21 cellular contexts compared by ENCODE assay signal in the genomic region with DNA sequence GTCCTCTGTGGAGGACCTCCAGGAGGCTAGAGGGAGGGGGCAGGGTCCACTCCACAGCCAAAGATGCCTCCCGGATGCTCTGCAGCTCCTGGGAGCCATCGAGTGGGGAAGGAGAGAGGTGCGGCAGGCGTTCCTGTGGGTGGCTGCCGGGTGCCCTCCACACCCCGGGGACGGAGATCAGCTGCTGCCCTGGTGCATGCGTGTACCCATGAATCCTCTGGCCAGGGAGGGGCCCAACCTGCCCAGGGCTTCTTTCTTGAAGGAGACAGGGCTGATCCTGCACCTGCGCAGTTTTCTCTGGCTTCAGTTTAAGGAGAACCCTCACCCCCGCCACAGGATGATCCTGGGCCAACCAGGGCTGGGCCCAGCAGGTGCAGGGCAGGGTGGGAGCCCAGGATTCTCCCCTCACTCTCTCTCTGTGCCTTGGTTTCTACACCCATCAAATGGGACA. TPM values are rescaled to one million over a fixed set of nuclear protein-coding genes. Genes with fewer than 3 reads are reported as not detected.
A peak's percentile ranks its signal among the peaks of the same experiment; 100 is the strongest.
DNase-seq lines count a peak whose midpoint lies in the region; ATAC-seq and TF ChIP-seq lines count a peak whose summit lies in the region.
"Had no signal": no experiment of that assay in that cellular context is flagged by ENCODE, and none has a peak within 500 bp of the region (broad histone marks: within the 10 kb centered on the region; RNA-seq: fewer than 3 reads in every experiment).

No MANE protein-coding gene starts in this region.

- H3K27ac ChIP-seq in OCI-LY3 (ENCODE audit: low read length), result no peak overlapping the region
- no peak overlapping the region for H3K27ac ChIP-seq in psoas muscle
- H3K27ac ChIP-seq: neutrophil, PC-9, right lobe of liver, SK-N-MC had no signal

- no peak overlapping the region for H2AFZ ChIP-seq in OCI-LY3 (ENCODE audit: low read depth, low read length)
- H2AFZ ChIP-seq: PC-9 had no signal

- H3K4me1 ChIP-seq in ES-I3 (ENCODE audit: insufficient read depth, low read length) (no peaks in the 10 kb centered on the region), OCI-LY3 (ENCODE audit: low read length) (peaks cover 13% of the 10 kb centered on the region), psoas muscle (no peaks in the 10 kb centered on the region)
- H3K4me1 ChIP-seq: right lobe of liver had no signal

- WGBS in psoas muscle, 3 donors, result 71 to 92% (median 72%) methylated on average over 10 of the region's 10 CpGs

- no peaks in the 10 kb centered on the region for H4K20me1 ChIP-seq in OCI-LY3 (ENCODE audit: insufficient read depth, low read length)

- H3K27me3 Mint-ChIP-seq in naive thymus-derived CD8-positive, alpha-beta T cell, result peaks cover 0 to 2% (median 0%) of the 10 kb centered on the region in 5 donors

- peak overlapping the region; percentile 69; the same call in 1 of the 2 replicates for H3K9ac ChIP-seq in ES-I3 (ENCODE audit: low read depth, low read length)
- peak overlapping the region; percentile 59; the same call in 1 of the 2 replicates for H3K9ac ChIP-seq in OCI-LY3 (ENCODE audit: low read length)

- peak overlapping the region; percentile 75 for H3K4me3 ChIP-seq in OCI-LY3 (ENCODE audit: low read length)
- no peak overlapping the region for H3K4me3 ChIP-seq in psoas muscle
- H3K4me3 ChIP-seq: PC-9, right lobe of liver, SK-N-MC had no signal

- no peaks in the 10 kb centered on the region for H3K36me3 ChIP-seq in ES-I3 (ENCODE audit: insufficient read depth, low read length)
- no peaks in the 10 kb centered on the region for H3K36me3 ChIP-seq in OCI-LY3 (replicated peaks; ENCODE audit: low read depth, low read length)
- peaks cover 0 to 3% of the 10 kb centered on the region in 2 donors for H3K36me3 ChIP-seq in psoas muscle (ENCODE audit: insufficient read depth in 1 of 2, low read depth in 1 of 2)
- H3K36me3 ChIP-seq: right lobe of liver had no signal

- H3K4me1 Mint-ChIP-seq in naive thymus-derived CD8-positive, alpha-beta T cell, result no peaks in the 10 kb centered on the region

- POLR2A ChIA-PET in naive thymus-derived CD8-positive, alpha-beta T cell (lab: Charles Lee), result no interaction called here

- peak overlapping the region in 2 of 10 donors; percentile 79 to 89 for H3K27ac Mint-ChIP-seq in naive thymus-derived CD8-positive, alpha-beta T cell
- H3K27ac Mint-ChIP-seq: T-helper 2 cell treated with Interferon-gamma antibody and Interleukin-4, amounts not matched to agents 5 μg/mL and 100 μg/mL, for 36 hours had no signal

- H3K4me2 ChIP-seq in OCI-LY3 (ENCODE audit: low read length), result peak overlapping the region; percentile 82
- H3K4me2 ChIP-seq: PC-9 had no signal

- no peak for TF ChIP-seq CTCF in OCI-LY3 (IDR thresholded peaks at IDR 0.05; ENCODE audit: low read depth, low read length)
- TF ChIP-seq CTCF in psoas muscle (IDR thresholded peaks at IDR 0.05), result no peak

- peak overlapping the region in 1 of 10 donors; percentile 73 for H3K4me3 Mint-ChIP-seq in naive thymus-derived CD8-positive, alpha-beta T cell
- H3K4me3 Mint-ChIP-seq: T-helper 2 cell treated with Interferon-gamma antibody and Interleukin-4, amounts not matched to agents 5 μg/mL and 100 μg/mL, for 36 hours had no signal

- H3K36me3 Mint-ChIP-seq in naive thymus-derived CD8-positive, alpha-beta T cell, result no peaks in the 10 kb centered on the region

- no peaks in the 10 kb centered on the region for H3K79me2 ChIP-seq in OCI-LY3 (ENCODE audit: low read length)

- ATAC-seq in left colon (peak; percentile 65), psoas muscle (peak in 3 of 4 donors; percentile 50 to 68 (median 64)), HG02623 (IDR thresholded peaks at IDR 0.05; ENCODE audit: unreplicated experiment) (no peak), GM21717 (IDR thresholded peaks at IDR 0.05; ENCODE audit: unreplicated experiment) (no peak)
- no peak for ATAC-seq in naive thymus-derived CD8-positive, alpha-beta T cell

- peaks cover 0 to 2% (median 0%) of the 10 kb centered on the region in 9 donors for H3K9me3 Mint-ChIP-seq in naive thymus-derived CD8-positive, alpha-beta T cell
- H3K9me3 Mint-ChIP-seq: CD8-positive, alpha-beta memory T cell; T-helper 2 cell treated with Interferon-gamma antibody and Interleukin-4, amounts not matched to agents 5 μg/mL and 100 μg/mL, for 36 hours had no signal

- intact Hi-C loops in left colon (cut with DNase I, micrococcal nuclease) (no loop called here), psoas muscle (cut with DNase I) (no loop called here)

- peak in 1 of 2 donors; percentile 70 for DNase-seq in left colon
- peak in 1 of 2 donors; percentile 65 for DNase-seq in psoas muscle
- no peak for DNase-seq in stimulated activated CD4-positive, alpha-beta T cell treated with anti-CD3 and anti-CD28 coated beads, Interleukin-4, amount 100 ng/mL, for 1 hour
- DNase-seq in naive thymus-derived CD8-positive, alpha-beta T cell, result no peak
- DNase-seq: CD8-positive, alpha-beta memory T cell; effector CD4-positive, alpha-beta T cell; NCI-H1092 treated with DMSO at 0.1 percent for 48 hours; NCI-H2107; NCI-H526 treated with DMSO at 0.1 percent for 48 hours; PC-9; right lobe of liver; stimulated activated CD4-positive, alpha-beta T cell treated with anti-CD3 and anti-CD28 coated beads, Interleukin-2, amount 100 ng/mL, for 24 hours; stomach had no signal

- H3K9me3 ChIP-seq in ES-I3 (ENCODE audit: control insufficient read depth, insufficient read depth, low read length) (no peaks in the 10 kb centered on the region), OCI-LY3 (ENCODE audit: insufficient read depth, low read length) (no peaks in the 10 kb centered on the region), psoas muscle (no peaks in the 10 kb centered on the region)
- H3K9me3 ChIP-seq: heart left ventricle, neutrophil, right lobe of liver, stomach had no signal

- no peaks in the 10 kb centered on the region for H3K27me3 ChIP-seq in OCI-LY3 (ENCODE audit: low read depth, low read length)
- no peaks in the 10 kb centered on the region for H3K27me3 ChIP-seq in psoas muscle (ENCODE audit: insufficient read depth in 3 of 3, low read length in 2 of 3)
- H3K27me3 ChIP-seq: heart left ventricle, right lobe of liver, stomach had no signal

RNA-seq across cellular contexts. Expression of a gene that starts 33.5 kb away (rescaled TPM):
- 1 to 10 TPM; 2.0 to 2.2 TPM for total RNA-seq in left colon
- total RNA-seq in psoas muscle, result 1 to 10 TPM; 3.0 to 6.3 (median 3.7) TPM
- polyA plus RNA-seq in psoas muscle, result 1 to 10 TPM; 1.7 to 3.9 (median 2.6) TPM
- total RNA-seq in naive thymus-derived CD8-positive, alpha-beta T cell, result under 1 TPM in 1 of 2 experiments, not detected in 1; 0.05 TPM
- polyA plus RNA-seq in naive thymus-derived CD8-positive, alpha-beta T cell, result not detected
- total RNA-seq: PC-9 had no signal
- polyA plus RNA-seq: CD8-positive, alpha-beta memory T cell had no signal

Comparison
In these comparisons a context has a peak if more than half of its experiments do, and no peak if none do; other contexts are left out.
1. ATAC-seq: peak in left colon (single experiment) and psoas muscle (3 of 4); none in HG02623 (single experiment), naive thymus-derived CD8-positive, alpha-beta T cell (0 of 2) and GM21717 (single experiment).